ENCODE assay signal across 8 cellular contexts in genomic region chr13:30114586-30115256, GRCh38.
DNase-seq lines count a peak whose midpoint lies in the region; ATAC-seq and TF ChIP-seq lines count a peak whose summit lies in the region.

No MANE protein-coding gene starts in this region.

- H3K4me3 ChIP-seq in DOHH2 (ENCODE audit: low read length): peak overlapping the region; percentile 79
- H3K4me3 ChIP-seq in neuron (ENCODE audit: low read length): peak overlapping the region; percentile 58

- TF ChIP-seq CTCF in DOHH2 (IDR thresholded peaks at IDR 0.05; ENCODE audit: low read depth, low read length, poor library complexity, severe bottlenecking) (peak; percentile 95), foreskin keratinocyte (conservative IDR thresholded peaks at IDR 0.05) (peak; percentile 98)

- H3K27ac ChIP-seq in DOHH2 (ENCODE audit: low read depth, low read length): no peak overlapping the region
- no peak overlapping the region for H3K27ac ChIP-seq in foreskin keratinocyte
- peak overlapping the region; percentile 49 for H3K27ac ChIP-seq in substantia nigra (ENCODE audit: low read depth, low read length, poor library complexity, severe bottlenecking)

- no peaks in the 10 kb centered on the region for H3K36me3 ChIP-seq in DOHH2 (ENCODE audit: control insufficient read depth, low read length)
- no peaks in the 10 kb centered on the region for H3K36me3 ChIP-seq in neuron (ENCODE audit: insufficient read depth, low read length)

- H3K9me2 ChIP-seq in DOHH2 (replicated peaks; ENCODE audit: control insufficient read depth, low read length): no peaks in the 10 kb centered on the region

- peak overlapping the region; percentile 84 for H2AFZ ChIP-seq in neuron (ENCODE audit: low read depth, low read length)

- no peaks in the 10 kb centered on the region for H3K79me2 ChIP-seq in DOHH2 (ENCODE audit: control insufficient read depth, low read length)

- peak; percentile 94 for DNase-seq in KG1 (lab: John Stamatoyannopoulos, UW)
- DNase-seq in RPMI8226: peak; percentile 90
- DNase-seq in activated effector memory CD4-positive, alpha-beta T cell treated with anti-CD3 and anti-CD28 coated beads, Interleukin-2, amount 50 U/mL, for 16 hours: peak; percentile 97
- DNase-seq in foreskin keratinocyte: peak; percentile 40 to 57
- peak; percentile 10 to 92 (median 72) for DNase-seq in substantia nigra (lab: John Stamatoyannopoulos, UW)

- peaks cover 27% of the 10 kb centered on the region for H3K4me1 ChIP-seq in DOHH2 (ENCODE audit: control insufficient read depth, low read length)
- peaks cover 15% of the 10 kb centered on the region for H3K4me1 ChIP-seq in foreskin keratinocyte
- peaks cover 30% of the 10 kb centered on the region for H3K4me1 ChIP-seq in neuron (ENCODE audit: insufficient read depth, low read length)

- H3K27me3 ChIP-seq in DOHH2 (ENCODE audit: control insufficient read depth, low read length) (peaks cover 16% of the 10 kb centered on the region), foreskin keratinocyte (no peaks in the 10 kb centered on the region), neuron (ENCODE audit: insufficient read depth, low read length) (no peaks in the 10 kb centered on the region)

- peak overlapping the region; percentile 64 for H3K4me2 ChIP-seq in DOHH2 (ENCODE audit: low read length)

- no peaks in the 10 kb centered on the region for H3K9me3 ChIP-seq in DOHH2 (ENCODE audit: control insufficient read depth, insufficient read depth, low read length)
- no peaks in the 10 kb centered on the region for H3K9me3 ChIP-seq in neuron (ENCODE audit: low read length)

- H4K20me1 ChIP-seq in DOHH2 (ENCODE audit: control insufficient read depth, insufficient read depth, low read depth, low read length): no peaks in the 10 kb centered on the region

- ATAC-seq in GM21723 (IDR thresholded peaks at IDR 0.05; ENCODE audit: unreplicated experiment) (peak; percentile 86), foreskin keratinocyte (peak; percentile 90)

- H3F3A ChIP-seq in DOHH2 (ENCODE audit: control insufficient read depth, insufficient read depth): no peaks in the 10 kb centered on the region
